ENCODE assay signal across 8 cellular contexts in genomic region chr12:115354007-115354452, GRCh38.
DNase-seq lines count a peak whose midpoint lies in the region; ATAC-seq, FAIRE-seq and TF ChIP-seq lines count a peak whose summit lies in the region.

No MANE protein-coding gene starts in this region.

- no peak overlapping the region for H3K4me3 Mint-ChIP-seq in stimulated activated memory B cell treated with anti-CD40 and anti-IgM and Interleukin-4, amounts not matched to agents 10 μg/mL and 1 μg/mL and 100 μg/mL, for 72 hours

- no peaks in the 10 kb centered on the region for H3K4me1 Mint-ChIP-seq in stimulated activated memory B cell treated with anti-CD40 and anti-IgM and Interleukin-4, amounts not matched to agents 10 μg/mL and 1 μg/mL and 100 μg/mL, for 72 hours

- H3K27me3 Mint-ChIP-seq in stimulated activated memory B cell treated with anti-CD40 and anti-IgM and Interleukin-4, amounts not matched to agents 10 μg/mL and 1 μg/mL and 100 μg/mL, for 72 hours: no peaks in the 10 kb centered on the region

- WGBS in esophagus, 2 donors: 16 to 30% methylated on average over 4 of the region's 4 CpGs
- WGBS in pancreas, 2 donors: 45 to 62% methylated on average over 4 of the region's 4 CpGs

- no peaks in the 10 kb centered on the region for H3K36me3 ChIP-seq in esophagus (ENCODE audit: control insufficient read depth in 2 of 2, insufficient read depth in 2 of 2, low read length in 1 of 2)
- H3K36me3 ChIP-seq in pancreas: no peaks in the 10 kb centered on the region

- no peak for TF ChIP-seq CTCF in pancreas (IDR thresholded peaks at IDR 0.05)

- H3K27me3 ChIP-seq in esophagus (ENCODE audit: control insufficient read depth in 1 of 2, insufficient read depth in 2 of 2, low read length in 2 of 2) (no peaks in the 10 kb centered on the region), pancreas (no peaks in the 10 kb centered on the region)

- DNase-seq in GM19240 (ENCODE audit: insufficient read length, low spot score) (peak; percentile 2), OCI-M1 (lab: John Stamatoyannopoulos, UW) (peak; percentile 76), pancreas (peak in 2 of 6 donors; percentile 10 to 19), GDM1 (lab: John Stamatoyannopoulos, UW) (no peak)
- DNase-seq in stimulated activated CD4-positive, alpha-beta T cell treated with anti-CD3 and anti-CD28 coated beads, Interleukin-2, amount 100 ng/mL, for 48 hours: no peak

- H3K27ac Mint-ChIP-seq in stimulated activated memory B cell treated with anti-CD40 and anti-IgM and Interleukin-4, amounts not matched to agents 10 μg/mL and 1 μg/mL and 100 μg/mL, for 72 hours: no peak overlapping the region

- peaks cover 0 to 4% of the 10 kb centered on the region in 2 donors for H3K4me1 ChIP-seq in esophagus (ENCODE audit: control insufficient read depth in 2 of 2, insufficient read depth in 2 of 2, low read length in 1 of 2)
- no peaks in the 10 kb centered on the region for H3K4me1 ChIP-seq in pancreas

- H3K9me3 ChIP-seq in esophagus (ENCODE audit: control insufficient read depth in 2 of 2, insufficient read depth in 1 of 2, low read depth in 1 of 2, low read length in 1 of 2): no peaks in the 10 kb centered on the region
- H3K9me3 ChIP-seq in pancreas: no peaks in the 10 kb centered on the region

- FAIRE-seq in pancreas (lab: Jason Lieb, UNC): no peak

- H3K4me3 ChIP-seq in esophagus (ENCODE audit: low read depth in 1 of 2, low read length in 2 of 2) (peak overlapping the region; percentile 46 to 49), pancreas (no peak overlapping the region)

- no peaks in the 10 kb centered on the region for H3K9me3 Mint-ChIP-seq in stimulated activated memory B cell treated with anti-CD40 and anti-IgM and Interleukin-4, amounts not matched to agents 10 μg/mL and 1 μg/mL and 100 μg/mL, for 72 hours

- ATAC-seq in pancreas (peak in 3 of 4 donors; percentile 64 to 85 (median 70)), HG02840 (IDR thresholded peaks at IDR 0.05; ENCODE audit: low FRiP score, unreplicated experiment) (no peak)
- ATAC-seq in stimulated activated memory B cell treated with anti-CD40 and anti-IgM and Interleukin-4, amounts not matched to agents 10 μg/mL and 1 μg/mL and 100 μg/mL, for 72 hours: no peak

- peak overlapping the region; percentile 92 to 97 for H3K27ac ChIP-seq in esophagus (ENCODE audit: low read depth in 2 of 2, low read length in 1 of 2)
- H3K27ac ChIP-seq in pancreas: no peak overlapping the region

- intact Hi-C loops in pancreas (cut with DNase I): no loop called here

- no peaks in the 10 kb centered on the region for H3K36me3 Mint-ChIP-seq in stimulated activated memory B cell treated with anti-CD40 and anti-IgM and Interleukin-4, amounts not matched to agents 10 μg/mL and 1 μg/mL and 100 μg/mL, for 72 hours

Comparison
In these comparisons a context has a peak if more than half of its experiments do, and no peak if none do; other contexts are left out.
1. DNase-seq: peak in GM19240 (single experiment) and OCI-M1 (single experiment); none in GDM1 (single experiment) and stimulated activated CD4-positive, alpha-beta T cell treated with anti-CD3 and anti-CD28 coated beads, Interleukin-2, amount 100 ng/mL, for 48 hours (0 of 2).
2. H3K27ac ChIP-seq: peak in esophagus (2 of 2); none in pancreas (0 of 4).
3. H3K4me3 ChIP-seq: peak in esophagus (2 of 2); none in pancreas (0 of 4).
4. ATAC-seq: peak in pancreas (3 of 4); none in stimulated activated memory B cell treated with anti-CD40 and anti-IgM and Interleukin-4, amounts not matched to agents 10 μg/mL and 1 μg/mL and 100 μg/mL, for 72 hours (single experiment) and HG02840 (single experiment).